Comparison of ENCODE assay signal across 14 cellular contexts in genomic region chr10:11532329-11532728, GRCh38.
DNase-seq lines count a peak whose midpoint lies in the region; ATAC-seq, FAIRE-seq and TF ChIP-seq lines count a peak whose summit lies in the region.
"Had no signal": no experiment of that assay in that cellular context is flagged by ENCODE, and none has a peak within 500 bp of the region (broad histone marks: within the 10 kb centered on the region; RNA-seq: fewer than 3 reads in every experiment).

No MANE protein-coding gene starts in this region.

- H4K20me1 ChIP-seq in HepG2 (ENCODE audit: insufficient read depth, low read length): no peaks in the 10 kb centered on the region; the same call in 1 of the 2 replicates

- TF ChIP-seq EP300 in HepG2 (IDR thresholded peaks at IDR 0.05; ENCODE audit: low read depth in 2 of 2, low read length in 2 of 2) (no peak), HepG2 (CRISPR knock-in tag; IDR thresholded peaks at IDR 0.05; ENCODE audit: borderline replicate concordance) (no peak), tibial nerve (IDR thresholded peaks at IDR 0.05) (peak; percentile 14 to 78)

- DNase-seq in HepG2 (ENCODE audit: low spot score): peak; percentile 67
- DNase-seq in right lobe of liver: no peak
- peak; percentile 46 to 58 for DNase-seq in cardiac fibroblast (ENCODE audit: low read depth in 2 of 2)
- DNase-seq in left kidney (ENCODE audit: low read depth, low spot score): peak; percentile 63
- DNase-seq in tibial nerve (ENCODE audit: low spot score in 2 of 2): no peak
- no peak for DNase-seq in colonic mucosa
- DNase-seq in MV-4-11 (lab: John Stamatoyannopoulos, UW): no peak
- DNase-seq: left lung, NCI-H1048, NCI-H524 treated with DMSO at 0.1 percent for 48 hours had no signal

- peak overlapping the region; percentile 32 for H3K27ac ChIP-seq in HepG2 (ENCODE audit: extremely low read length, insufficient read depth, low read length)
- H3K27ac ChIP-seq in right lobe of liver: no peak overlapping the region
- peak overlapping the region; percentile 48 to 87 (median 82) for H3K27ac ChIP-seq in tibial nerve
- H3K27ac ChIP-seq in colonic mucosa: no peak overlapping the region
- H3K27ac ChIP-seq: left lung, neutrophil had no signal

- H3K9ac ChIP-seq in HepG2 (ENCODE audit: insufficient read depth, low read depth, low read length) (no peak overlapping the region), colonic mucosa (ENCODE audit: low read depth in 2 of 2, low read length in 2 of 2) (no peak overlapping the region)

- POLR2A ChIA-PET in HepG2 (lab: Yijun Ruan, JAX): interaction anchor here (0.8 kb wide), 1 partner anchor 182 kb away, joined by 3 read pairs; no protein-coding TSS in a partner anchor

- FAIRE-seq in HepG2 (lab: Jason Lieb, UNC): peak; percentile 73
- FAIRE-seq: H54, TTC549 had no signal

- H3K27me3 ChIP-seq in HepG2 (ENCODE audit: control insufficient read depth in 1 of 2, insufficient read depth in 2 of 2, low read length in 2 of 2): no peaks in the 10 kb centered on the region
- H3K27me3 ChIP-seq in right lobe of liver: no peaks in the 10 kb centered on the region
- no peaks in the 10 kb centered on the region for H3K27me3 ChIP-seq in tibial nerve
- H3K27me3 ChIP-seq in colonic mucosa: no peaks in the 10 kb centered on the region
- H3K27me3 ChIP-seq: left lung, neutrophil had no signal

- peak; percentile 84 for ATAC-seq in HepG2
- ATAC-seq in right lobe of liver: no peak
- ATAC-seq in HG02588 (IDR thresholded peaks at IDR 0.05; ENCODE audit: unreplicated experiment): no peak
- ATAC-seq: left lung had no signal

- CTCF ChIA-PET in HepG2 (lab: Yijun Ruan, JAX; ENCODE audit: low intra/inter-chr PET ratio, low total read pairs): no interaction called here

- H3K36me3 ChIP-seq in HepG2 (replicated peaks in 1 of 2; ENCODE audit: control insufficient read depth in 1 of 2, insufficient read depth in 2 of 2, low read length in 2 of 2) (no peaks in the 10 kb centered on the region), right lobe of liver (no peaks in the 10 kb centered on the region), tibial nerve (no peaks in the 10 kb centered on the region), colonic mucosa (no peaks in the 10 kb centered on the region)
- H3K36me3 ChIP-seq: left lung, neutrophil had no signal

- TF ChIP-seq RAD21 in HepG2 (CRISPR knock-in tag; IDR thresholded peaks at IDR 0.05): no peak

- H3K9me3 ChIP-seq in HepG2 (ENCODE audit: low read length) (no peaks in the 10 kb centered on the region), right lobe of liver (no peaks in the 10 kb centered on the region), tibial nerve (no peaks in the 10 kb centered on the region), colonic mucosa (no peaks in the 10 kb centered on the region)
- H3K9me3 ChIP-seq: left lung, neutrophil had no signal

- H3K79me2 ChIP-seq in HepG2 (ENCODE audit: insufficient read depth, low read length): peaks cover 89% of the 10 kb centered on the region

- TF ChIP-seq CTCF in HepG2 (CRISPR knock-in tag; IDR thresholded peaks at IDR 0.05) (no peak), right lobe of liver (IDR thresholded peaks at IDR 0.05) (no peak), cardiac fibroblast (IDR thresholded peaks at IDR 0.05; ENCODE audit: low read depth, low read length) (no peak), tibial nerve (IDR thresholded peaks at IDR 0.05) (no peak), colonic mucosa (IDR thresholded peaks at IDR 0.05) (no peak)

- intact Hi-C loops in HepG2 (cut with micrococcal nuclease; ENCODE audit: unreplicated experiment) (no loop called here), right lobe of liver (cut with DNase I) (no loop called here), colonic mucosa (cut with DNase I) (no loop called here)

- BruUV-seq in HepG2 (replicated peaks; lab: Mats Ljungman, UMichigan): no TSS peak

- no peak overlapping the region for H2AFZ ChIP-seq in HepG2 (ENCODE audit: low read length)

- TF ChIP-seq POLR2A in HepG2 (IDR thresholded peaks at IDR 0.05; ENCODE audit: insufficient read depth in 1 of 2, low read depth in 2 of 2, low read length in 2 of 2): no peak
- no peak for TF ChIP-seq POLR2A in right lobe of liver (IDR thresholded peaks at IDR 0.05)
- TF ChIP-seq POLR2A in tibial nerve (IDR thresholded peaks at IDR 0.05): peak in 1 of 2 donors; percentile 36

- in situ Hi-C loops in HepG2 (cut with HindIII; ENCODE audit: extremely low pct_ligation_motif_present, low pct_unique_long_range_greater_than_20kb): no loop called here

- H3K4me3 ChIP-seq in HepG2 (replicated peaks in 1 of 3; ENCODE audit: insufficient read depth in 1 of 3, low read depth in 2 of 3, low read length in 3 of 3) (peak overlapping the region in 2 of 3 experiments; percentile 10 to 17; a peak in 3 of 6 replicates), right lobe of liver (no peak overlapping the region), cardiac fibroblast (replicated peaks in 1 of 2; ENCODE audit: low read depth in 2 of 2, low read length in 2 of 2) (no peak overlapping the region), tibial nerve (peak overlapping the region; percentile 23 to 47 (median 28)), colonic mucosa (no peak overlapping the region)
- H3K4me3 ChIP-seq: left lung had no signal

- H3K4me1 ChIP-seq in HepG2 (ENCODE audit: insufficient read depth, low read length): peaks cover 54% of the 10 kb centered on the region
- peaks cover 0 to 31% (median 7%) of the 10 kb centered on the region in 4 donors for H3K4me1 ChIP-seq in right lobe of liver
- peaks cover 0 to 32% (median 10%) of the 10 kb centered on the region in 4 donors for H3K4me1 ChIP-seq in tibial nerve
- H3K4me1 ChIP-seq in colonic mucosa: peaks cover 4% of the 10 kb centered on the region

- H3K4me2 ChIP-seq in HepG2 (ENCODE audit: low read depth, low read length): peak overlapping the region; percentile 59

- 29% methylated on average over 4 of the region's 4 CpGs for WGBS in HepG2 (ENCODE audit: low lambda C conversion rate)
- 58% methylated on average over 4 of the region's 4 CpGs for whole genome bisulfite sequencing in right lobe of liver (ENCODE audit: insufficient coverage, low coverage, low lambda C conversion rate, missing lambda C conversion rate)
- 22 to 30% methylated on average over 4 of the region's 4 CpGs for WGBS in tibial nerve, 2 donors

TF ChIP-seq in HepG2, 621 proteins besides CTCF, POLR2A, EP300 and RAD21:
- no peak for TF ChIP-seq ZNF720 (CRISPR knock-in tag; IDR thresholded peaks at IDR 0.05)
- TF ChIP-seq GATAD2A (CRISPR knock-in tag; IDR thresholded peaks at IDR 0.05): peak; percentile 21; the same call in 1 of the 2 replicates
- TF ChIP-seq ZNF143 (CRISPR knock-in tag; IDR thresholded peaks at IDR 0.05): no peak
- no peak for TF ChIP-seq ZNF121 (CRISPR knock-in tag; IDR thresholded peaks at IDR 0.05)
- no peak for TF ChIP-seq SOX6 (IDR thresholded peaks at IDR 0.05)
- TF ChIP-seq SOX6 (CRISPR knock-in tag; IDR thresholded peaks at IDR 0.05): peak; percentile 16; the same call in 1 of the 2 replicates
- peak; percentile 39 for TF ChIP-seq ASH2L (IDR thresholded peaks at IDR 0.05; ENCODE audit: insufficient read length, low read depth, low read length)
- peak; percentile 99 for TF ChIP-seq ZBTB33 (CRISPR knock-in tag; IDR thresholded peaks at IDR 0.05)
- TF ChIP-seq ZBTB38 (CRISPR knock-in tag; IDR thresholded peaks at IDR 0.05): peak; percentile 48; the same call in 1 of the 2 replicates
- no peak for TF ChIP-seq BCL6 (CRISPR knock-in tag; IDR thresholded peaks at IDR 0.05)
- TF ChIP-seq SOX13 (IDR thresholded peaks at IDR 0.05): no peak
- TF ChIP-seq SOX13 (CRISPR knock-in tag; conservative IDR thresholded peaks at IDR 0.05 in 1 of 2, IDR thresholded peaks at IDR 0.05 in 1 of 2): peak in 1 of 2 experiments; percentile 60; a peak in 2 of 4 replicates
- TF ChIP-seq TEAD3 (CRISPR knock-in tag; optimal IDR thresholded peaks at IDR 0.05; ENCODE audit: borderline replicate concordance): peak; percentile 68

Comparison
In these comparisons a context has a peak if more than half of its experiments do, and no peak if none do; other contexts are left out.
1. DNase-seq: peak in HepG2 (single experiment), cardiac fibroblast (2 of 2) and left kidney (single experiment); none in right lobe of liver (0 of 3), tibial nerve (0 of 2), colonic mucosa (single experiment) and MV-4-11 (single experiment).
2. H3K27ac ChIP-seq: peak in HepG2 (single experiment) and tibial nerve (4 of 4); none in right lobe of liver (0 of 3) and colonic mucosa (single experiment).
3. H3K4me3 ChIP-seq: peak in HepG2 (2 of 3) and tibial nerve (4 of 4); none in right lobe of liver (0 of 3), cardiac fibroblast (0 of 2) and colonic mucosa (single experiment).